Comparison of ENCODE assay signal across 1 cellular context in the genomic region with DNA sequence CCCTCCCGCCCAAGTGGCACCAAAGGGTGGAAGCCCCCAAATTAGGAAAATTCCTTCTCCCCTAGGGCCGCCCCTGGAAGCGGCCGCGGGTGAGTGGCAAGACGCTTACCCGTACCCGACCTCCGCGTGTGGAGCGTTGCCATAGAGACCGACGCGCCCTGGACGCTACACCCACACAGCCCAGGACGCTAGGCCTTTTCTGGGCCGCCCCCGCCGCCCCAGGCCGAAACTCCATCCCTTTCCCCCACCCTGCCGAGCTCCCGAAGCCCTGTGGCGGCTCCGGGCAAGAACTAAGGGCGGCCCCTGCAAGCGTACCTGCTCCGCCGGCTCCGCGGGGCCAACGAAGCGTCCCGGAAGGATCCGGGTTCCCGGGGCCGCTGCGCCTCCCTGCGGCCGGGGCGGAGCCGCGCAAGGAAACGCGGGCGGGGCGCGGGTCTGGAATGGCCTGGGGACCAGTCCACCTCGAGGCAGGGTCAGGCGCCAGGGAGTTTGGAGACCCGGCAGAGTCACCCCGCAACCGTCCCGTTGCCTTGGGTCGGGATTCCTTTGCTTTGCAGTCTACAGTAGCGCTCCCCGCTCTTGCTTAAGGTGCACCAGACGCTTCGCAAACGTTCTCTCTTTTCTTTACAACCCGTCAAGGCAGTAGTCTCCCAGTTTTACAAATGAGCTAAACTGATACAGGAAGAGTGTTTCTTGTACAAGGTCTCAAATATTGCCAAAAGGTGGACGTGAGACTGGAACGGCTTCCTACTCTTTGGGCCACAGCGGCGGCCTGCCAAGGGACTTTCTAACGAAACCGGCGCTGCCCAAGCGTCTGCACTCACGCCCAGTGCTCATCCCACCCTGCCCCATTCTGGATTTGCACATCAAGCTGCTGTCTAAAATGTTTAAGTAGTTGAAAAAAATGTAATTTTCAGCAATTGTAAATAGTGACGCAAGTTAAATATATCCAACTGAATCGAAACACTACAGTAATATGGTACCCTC.
TF ChIP-seq lines count a peak whose summit lies in the region.

A gene with protein sequence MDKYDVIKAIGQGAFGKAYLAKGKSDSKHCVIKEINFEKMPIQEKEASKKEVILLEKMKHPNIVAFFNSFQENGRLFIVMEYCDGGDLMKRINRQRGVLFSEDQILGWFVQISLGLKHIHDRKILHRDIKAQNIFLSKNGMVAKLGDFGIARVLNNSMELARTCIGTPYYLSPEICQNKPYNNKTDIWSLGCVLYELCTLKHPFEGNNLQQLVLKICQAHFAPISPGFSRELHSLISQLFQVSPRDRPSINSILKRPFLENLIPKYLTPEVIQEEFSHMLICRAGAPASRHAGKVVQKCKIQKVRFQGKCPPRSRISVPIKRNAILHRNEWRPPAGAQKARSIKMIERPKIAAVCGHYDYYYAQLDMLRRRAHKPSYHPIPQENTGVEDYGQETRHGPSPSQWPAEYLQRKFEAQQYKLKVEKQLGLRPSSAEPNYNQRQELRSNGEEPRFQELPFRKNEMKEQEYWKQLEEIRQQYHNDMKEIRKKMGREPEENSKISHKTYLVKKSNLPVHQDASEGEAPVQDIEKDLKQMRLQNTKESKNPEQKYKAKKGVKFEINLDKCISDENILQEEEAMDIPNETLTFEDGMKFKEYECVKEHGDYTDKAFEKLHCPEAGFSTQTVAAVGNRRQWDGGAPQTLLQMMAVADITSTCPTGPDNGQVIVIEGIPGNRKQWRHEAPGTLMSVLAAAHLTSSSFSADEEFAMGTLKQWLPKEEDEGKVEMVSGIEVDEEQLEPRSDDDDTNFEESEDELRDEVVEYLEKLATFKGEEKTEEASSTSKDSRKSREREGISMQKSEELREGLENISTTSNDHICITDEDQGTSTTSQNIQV (minus strand): TSS at position 360 of the 987 bp plus-strand sequence. CDS start 1,591 bp downstream, outside the sequence.

TF ChIP-seq in GM23338, 12 proteins besides CTCF, POLR2A, EP300 and RAD21 (continued from another document):
- TF ChIP-seq, protein P1, sequence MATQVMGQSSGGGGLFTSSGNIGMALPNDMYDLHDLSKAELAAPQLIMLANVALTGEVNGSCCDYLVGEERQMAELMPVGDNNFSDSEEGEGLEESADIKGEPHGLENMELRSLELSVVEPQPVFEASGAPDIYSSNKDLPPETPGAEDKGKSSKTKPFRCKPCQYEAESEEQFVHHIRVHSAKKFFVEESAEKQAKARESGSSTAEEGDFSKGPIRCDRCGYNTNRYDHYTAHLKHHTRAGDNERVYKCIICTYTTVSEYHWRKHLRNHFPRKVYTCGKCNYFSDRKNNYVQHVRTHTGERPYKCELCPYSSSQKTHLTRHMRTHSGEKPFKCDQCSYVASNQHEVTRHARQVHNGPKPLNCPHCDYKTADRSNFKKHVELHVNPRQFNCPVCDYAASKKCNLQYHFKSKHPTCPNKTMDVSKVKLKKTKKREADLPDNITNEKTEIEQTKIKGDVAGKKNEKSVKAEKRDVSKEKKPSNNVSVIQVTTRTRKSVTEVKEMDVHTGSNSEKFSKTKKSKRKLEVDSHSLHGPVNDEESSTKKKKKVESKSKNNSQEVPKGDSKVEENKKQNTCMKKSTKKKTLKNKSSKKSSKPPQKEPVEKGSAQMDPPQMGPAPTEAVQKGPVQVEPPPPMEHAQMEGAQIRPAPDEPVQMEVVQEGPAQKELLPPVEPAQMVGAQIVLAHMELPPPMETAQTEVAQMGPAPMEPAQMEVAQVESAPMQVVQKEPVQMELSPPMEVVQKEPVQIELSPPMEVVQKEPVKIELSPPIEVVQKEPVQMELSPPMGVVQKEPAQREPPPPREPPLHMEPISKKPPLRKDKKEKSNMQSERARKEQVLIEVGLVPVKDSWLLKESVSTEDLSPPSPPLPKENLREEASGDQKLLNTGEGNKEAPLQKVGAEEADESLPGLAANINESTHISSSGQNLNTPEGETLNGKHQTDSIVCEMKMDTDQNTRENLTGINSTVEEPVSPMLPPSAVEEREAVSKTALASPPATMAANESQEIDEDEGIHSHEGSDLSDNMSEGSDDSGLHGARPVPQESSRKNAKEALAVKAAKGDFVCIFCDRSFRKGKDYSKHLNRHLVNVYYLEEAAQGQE (IDR thresholded peaks at IDR 0.05; ENCODE audit: unreplicated experiment), result no peak
- TF ChIP-seq, protein P2, sequence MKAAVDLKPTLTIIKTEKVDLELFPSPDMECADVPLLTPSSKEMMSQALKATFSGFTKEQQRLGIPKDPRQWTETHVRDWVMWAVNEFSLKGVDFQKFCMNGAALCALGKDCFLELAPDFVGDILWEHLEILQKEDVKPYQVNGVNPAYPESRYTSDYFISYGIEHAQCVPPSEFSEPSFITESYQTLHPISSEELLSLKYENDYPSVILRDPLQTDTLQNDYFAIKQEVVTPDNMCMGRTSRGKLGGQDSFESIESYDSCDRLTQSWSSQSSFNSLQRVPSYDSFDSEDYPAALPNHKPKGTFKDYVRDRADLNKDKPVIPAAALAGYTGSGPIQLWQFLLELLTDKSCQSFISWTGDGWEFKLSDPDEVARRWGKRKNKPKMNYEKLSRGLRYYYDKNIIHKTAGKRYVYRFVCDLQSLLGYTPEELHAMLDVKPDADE (IDR thresholded peaks at IDR 0.05), result no peak
- TF ChIP-seq JUNB (IDR thresholded peaks at IDR 0.05; ENCODE audit: unreplicated experiment) (no peak), EZH2phosphoT487 (IDR thresholded peaks at IDR 0.05; ENCODE audit: unreplicated experiment) (no peak)
- TF ChIP-seq, protein P3, sequence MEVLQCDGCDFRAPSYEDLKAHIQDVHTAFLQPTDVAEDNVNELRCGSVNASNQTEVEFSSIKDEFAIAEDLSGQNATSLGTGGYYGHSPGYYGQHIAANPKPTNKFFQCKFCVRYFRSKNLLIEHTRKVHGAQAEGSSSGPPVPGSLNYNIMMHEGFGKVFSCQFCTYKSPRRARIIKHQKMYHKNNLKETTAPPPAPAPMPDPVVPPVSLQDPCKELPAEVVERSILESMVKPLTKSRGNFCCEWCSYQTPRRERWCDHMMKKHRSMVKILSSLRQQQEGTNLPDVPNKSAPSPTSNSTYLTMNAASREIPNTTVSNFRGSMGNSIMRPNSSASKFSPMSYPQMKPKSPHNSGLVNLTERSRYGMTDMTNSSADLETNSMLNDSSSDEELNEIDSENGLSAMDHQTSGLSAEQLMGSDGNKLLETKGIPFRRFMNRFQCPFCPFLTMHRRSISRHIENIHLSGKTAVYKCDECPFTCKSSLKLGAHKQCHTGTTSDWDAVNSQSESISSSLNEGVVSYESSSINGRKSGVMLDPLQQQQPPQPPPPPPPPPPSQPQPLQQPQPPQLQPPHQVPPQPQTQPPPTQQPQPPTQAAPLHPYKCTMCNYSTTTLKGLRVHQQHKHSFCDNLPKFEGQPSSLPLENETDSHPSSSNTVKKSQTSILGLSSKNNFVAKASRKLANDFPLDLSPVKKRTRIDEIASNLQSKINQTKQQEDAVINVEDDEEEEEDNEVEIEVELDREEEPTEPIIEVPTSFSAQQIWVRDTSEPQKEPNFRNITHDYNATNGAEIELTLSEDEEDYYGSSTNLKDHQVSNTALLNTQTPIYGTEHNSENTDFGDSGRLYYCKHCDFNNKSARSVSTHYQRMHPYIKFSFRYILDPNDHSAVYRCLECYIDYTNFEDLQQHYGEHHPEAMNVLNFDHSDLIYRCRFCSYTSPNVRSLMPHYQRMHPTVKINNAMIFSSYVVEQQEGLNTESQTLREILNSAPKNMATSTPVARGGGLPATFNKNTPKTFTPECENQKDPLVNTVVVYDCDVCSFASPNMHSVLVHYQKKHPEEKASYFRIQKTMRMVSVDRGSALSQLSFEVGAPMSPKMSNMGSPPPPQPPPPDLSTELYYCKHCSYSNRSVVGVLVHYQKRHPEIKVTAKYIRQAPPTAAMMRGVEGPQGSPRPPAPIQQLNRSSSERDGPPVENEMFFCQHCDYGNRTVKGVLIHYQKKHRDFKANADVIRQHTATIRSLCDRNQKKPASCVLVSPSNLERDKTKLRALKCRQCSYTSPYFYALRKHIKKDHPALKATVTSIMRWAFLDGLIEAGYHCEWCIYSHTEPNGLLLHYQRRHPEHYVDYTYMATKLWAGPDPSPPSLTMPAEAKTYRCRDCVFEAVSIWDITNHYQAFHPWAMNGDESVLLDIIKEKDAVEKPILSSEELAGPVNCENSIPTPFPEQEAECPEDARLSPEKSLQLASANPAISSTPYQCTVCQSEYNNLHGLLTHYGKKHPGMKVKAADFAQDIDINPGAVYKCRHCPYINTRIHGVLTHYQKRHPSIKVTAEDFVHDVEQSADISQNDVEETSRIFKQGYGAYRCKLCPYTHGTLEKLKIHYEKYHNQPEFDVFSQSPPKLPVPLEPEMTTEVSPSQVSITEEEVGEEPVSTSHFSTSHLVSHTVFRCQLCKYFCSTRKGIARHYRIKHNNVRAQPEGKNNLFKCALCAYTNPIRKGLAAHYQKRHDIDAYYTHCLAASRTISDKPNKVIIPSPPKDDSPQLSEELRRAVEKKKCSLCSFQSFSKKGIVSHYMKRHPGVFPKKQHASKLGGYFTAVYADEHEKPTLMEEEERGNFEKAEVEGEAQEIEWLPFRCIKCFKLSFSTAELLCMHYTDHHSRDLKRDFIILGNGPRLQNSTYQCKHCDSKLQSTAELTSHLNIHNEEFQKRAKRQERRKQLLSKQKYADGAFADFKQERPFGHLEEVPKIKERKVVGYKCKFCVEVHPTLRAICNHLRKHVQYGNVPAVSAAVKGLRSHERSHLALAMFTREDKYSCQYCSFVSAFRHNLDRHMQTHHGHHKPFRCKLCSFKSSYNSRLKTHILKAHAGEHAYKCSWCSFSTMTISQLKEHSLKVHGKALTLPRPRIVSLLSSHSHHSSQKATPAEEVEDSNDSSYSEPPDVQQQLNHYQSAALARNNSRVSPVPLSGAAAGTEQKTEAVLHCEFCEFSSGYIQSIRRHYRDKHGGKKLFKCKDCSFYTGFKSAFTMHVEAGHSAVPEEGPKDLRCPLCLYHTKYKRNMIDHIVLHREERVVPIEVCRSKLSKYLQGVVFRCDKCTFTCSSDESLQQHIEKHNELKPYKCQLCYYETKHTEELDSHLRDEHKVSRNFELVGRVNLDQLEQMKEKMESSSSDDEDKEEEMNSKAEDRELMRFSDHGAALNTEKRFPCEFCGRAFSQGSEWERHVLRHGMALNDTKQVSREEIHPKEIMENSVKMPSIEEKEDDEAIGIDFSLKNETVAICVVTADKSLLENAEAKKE (CRISPR knock-in tag; IDR thresholded peaks at IDR 0.05), result no peak
